Comparison of ENCODE assay signal across 8 cellular contexts in the genomic region with DNA sequence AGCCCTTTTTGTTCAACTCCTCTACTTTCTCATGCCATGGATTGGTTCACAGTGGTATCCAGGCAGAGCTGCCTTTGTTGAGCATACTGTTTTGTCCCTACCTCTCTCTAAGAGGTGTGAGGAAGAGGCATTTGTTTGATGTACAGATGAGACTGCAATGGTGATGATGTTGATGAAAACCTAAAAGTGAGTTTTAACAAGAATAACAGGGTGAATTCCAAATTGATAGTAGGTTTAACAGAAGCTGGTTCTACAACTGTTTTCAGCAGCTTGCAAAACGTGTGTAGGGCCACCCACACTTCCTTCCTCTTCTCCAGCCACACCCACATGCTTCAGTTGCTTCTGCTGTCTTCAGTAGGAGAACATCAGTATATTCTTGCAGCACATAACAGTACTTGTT. TPM values are rescaled to one million over a fixed set of nuclear protein-coding genes. Genes with fewer than 3 reads are reported as not detected.
DNase-seq lines count a peak whose midpoint lies in the region; ATAC-seq and TF ChIP-seq lines count a peak whose summit lies in the region.

No MANE protein-coding gene starts in this region.

- peak; percentile 28 for DNase-seq in PC-3
- no peak for DNase-seq in activated naive CD4-positive, alpha-beta T cell treated with anti-CD3 and anti-CD28 coated beads, Interleukin-2, amount 50 U/mL, for 72 hours (ENCODE audit: low spot score in 2 of 2)
- peak; percentile 21 for DNase-seq in stimulated activated CD4-positive, alpha-beta T cell treated with anti-CD3 and anti-CD28 coated beads, Interleukin-12 subunit alpha, Interleukin-12 subunit beta, amount 100 ng/mL, for 4 hours
- DNase-seq in MG63 = no peak
- DNase-seq in H9 = no peak
- no peak for DNase-seq in foreskin melanocyte

- H3K14ac ChIP-seq in H9 (ENCODE audit: insufficient read depth, low read length) = no peak overlapping the region

- no peak overlapping the region for H2BK5ac ChIP-seq in H9 (ENCODE audit: insufficient read length, low read length)

- no peaks in the 10 kb centered on the region for H3K9me3 ChIP-seq in PC-3 (ENCODE audit: low read length)
- no peaks in the 10 kb centered on the region for H3K9me3 ChIP-seq in MG63
- H3K9me3 ChIP-seq in H9 (ENCODE audit: control insufficient read depth, low read depth, low read length) = no peaks in the 10 kb centered on the region

- H2BK15ac ChIP-seq in H9 (ENCODE audit: low read depth, low read length) = no peak overlapping the region

- H3K23me2 ChIP-seq in H9 (ENCODE audit: insufficient read length, low read depth, low read length, poor library complexity, severe bottlenecking) = no peaks in the 10 kb centered on the region

- H2AFZ ChIP-seq in PC-3 (ENCODE audit: low read length) (no peak overlapping the region), H9 (ENCODE audit: low read length) (no peak overlapping the region)

- H3K9ac ChIP-seq in PC-3 (ENCODE audit: low read length) (no peak overlapping the region), H9 (ENCODE audit: extremely low read depth, insufficient read length, low read length) (no peak overlapping the region)

- H3K23ac ChIP-seq in H9 (ENCODE audit: insufficient read length, low read depth, low read length) = no peak overlapping the region

- H3K36me3 ChIP-seq in PC-3 (ENCODE audit: low read depth, low read length) = peaks cover 32% of the 10 kb centered on the region; the same call in 1 of the 2 replicates
- no peaks in the 10 kb centered on the region for H3K36me3 ChIP-seq in MG63

- H3K4me3 ChIP-seq in PC-3 (ENCODE audit: low read length) (no peak overlapping the region), MG63 (no peak overlapping the region)

- no TSS peak for BruUV-seq in PC-3 (replicated peaks; lab: Mats Ljungman, UMichigan)

- TF ChIP-seq POLR2A in GM18505 (IDR thresholded peaks at IDR 0.05; ENCODE audit: borderline replicate concordance, extremely low read depth, insufficient read depth, insufficient read length) = no peak

- no peak overlapping the region for H4K91ac ChIP-seq in H9 (ENCODE audit: insufficient read length, low read depth, low read length)

- H4K5ac ChIP-seq in H9 (ENCODE audit: insufficient read length, low read depth, low read length) = no peak overlapping the region

- TF ChIP-seq CTCF in PC-3 (conservative IDR thresholded peaks at IDR 0.05; ENCODE audit: low read depth, low read length) = no peak
- TF ChIP-seq CTCF in H9 (conservative IDR thresholded peaks at IDR 0.05) = no peak

- no peak overlapping the region for H2BK20ac ChIP-seq in H9 (ENCODE audit: low read depth, low read length, poor library complexity, severe bottlenecking)

- no peak overlapping the region for H3T11ph ChIP-seq in H9 (ENCODE audit: low read length)

- H2BK120ac ChIP-seq in H9 (ENCODE audit: low read depth, low read length, poor library complexity, severe bottlenecking) = no peak overlapping the region

- H3K9me2 ChIP-seq in PC-3 (replicated peaks; ENCODE audit: low read length) = no peaks in the 10 kb centered on the region

- POLR2A ChIA-PET in PC-3 (lab: Charles Lee; ENCODE audit: unreplicated experiment) = no interaction called here

- no peaks in the 10 kb centered on the region for H3K27me3 Mint-ChIP-seq in H9 (ENCODE audit: low read depth)

- no peak overlapping the region for H4K8ac ChIP-seq in H9 (replicated peaks; ENCODE audit: insufficient read length, low read depth, low read length)

- ATAC-seq in GM18505 (IDR thresholded peaks at IDR 0.05; ENCODE audit: unreplicated experiment) = peak; percentile 79
- peak; percentile 87 for ATAC-seq in HG02759 (IDR thresholded peaks at IDR 0.05; ENCODE audit: unreplicated experiment)
- ATAC-seq in PC-3 = no peak; the same call in 1 of the 2 replicates
- ATAC-seq in activated naive CD4-positive, alpha-beta T cell treated with anti-CD3 and anti-CD28 coated beads, Interleukin-2, amount 50 U/mL, for 72 hours = peak; percentile 84 to 88

- 0 out of 2 replicates have a peak overlapping the region, but pooled peaks have one; percentile 19 for H3K4me2 ChIP-seq in PC-3 (ENCODE audit: low read length)
- H3K4me2 ChIP-seq in H9 (ENCODE audit: insufficient read depth, insufficient read length, low read length) = no peak overlapping the region

- no CpG with 5 or more reads among the region's 1 CpG for WGBS in H9 (ENCODE audit: extremely low coverage, insufficient read length, low lambda C conversion rate)

- peaks cover 5 to 7% of the 10 kb centered on the region in 2 experiments; a peak in 3 of 4 replicates for H3K4me1 Mint-ChIP-seq in H9

- no peak overlapping the region for H3K4ac ChIP-seq in H9 (ENCODE audit: low read depth, low read length)

- no peak overlapping the region for H2BK12ac ChIP-seq in H9 (ENCODE audit: insufficient read length, low read depth, low read length)

- H3K4me3 Mint-ChIP-seq in H9 = no peak overlapping the region

- no peak overlapping the region for H2AK5ac ChIP-seq in H9 (ENCODE audit: insufficient read length, low read length)

- H3K79me2 ChIP-seq in PC-3 (ENCODE audit: low read length) (peaks cover 100% of the 10 kb centered on the region), H9 (ENCODE audit: insufficient read depth, low read length) (peaks cover 4% of the 10 kb centered on the region; the same call in 1 of the 2 replicates)

- H3F3A ChIP-seq in PC-3 (ENCODE audit: low read length, unreplicated experiment) = no peaks in the 10 kb centered on the region

- no peak overlapping the region for H3K27ac ChIP-seq in PC-3 (ENCODE audit: low read length)
- no peak overlapping the region for H3K27ac ChIP-seq in H9 (ENCODE audit: insufficient read length, low read depth, low read length)

- H3K27ac Mint-ChIP-seq in activated naive CD4-positive, alpha-beta T cell treated with anti-CD3 and anti-CD28 coated beads, Interleukin-2, amount 50 U/mL, for 72 hours = peak overlapping the region in 1 of 2 donors; percentile 72
- peak overlapping the region in 1 of 3 experiments; percentile 73; a peak in 2 of 7 replicates for H3K27ac Mint-ChIP-seq in H9

- no peaks in the 10 kb centered on the region for H3K27me3 ChIP-seq in PC-3 (ENCODE audit: low read length)
- no peaks in the 10 kb centered on the region for H3K27me3 ChIP-seq in MG63
- no peaks in the 10 kb centered on the region for H3K27me3 ChIP-seq in H9 (ENCODE audit: insufficient read depth, low read length)

- H3K18ac ChIP-seq in H9 (ENCODE audit: insufficient read length, low read depth, low read length) = no peak overlapping the region

- peaks cover 80% of the 10 kb centered on the region for H4K20me1 ChIP-seq in PC-3 (ENCODE audit: low read length)
- no peaks in the 10 kb centered on the region for H4K20me1 ChIP-seq in H9 (ENCODE audit: control insufficient read depth, insufficient read depth, insufficient read length)

- no peak overlapping the region for H3K56ac ChIP-seq in H9 (ENCODE audit: insufficient read length, low read depth, low read length)

- no peaks in the 10 kb centered on the region for H3K9me3 Mint-ChIP-seq in activated naive CD4-positive, alpha-beta T cell treated with anti-CD3 and anti-CD28 coated beads, Interleukin-2, amount 50 U/mL, for 72 hours
- H3K9me3 Mint-ChIP-seq in H9 = no peaks in the 10 kb centered on the region

- peaks cover 5% of the 10 kb centered on the region for H3K79me1 ChIP-seq in H9 (ENCODE audit: insufficient read depth, low read depth, low read length, poor library complexity, severe bottlenecking)

- H3K36me3 Mint-ChIP-seq in activated naive CD4-positive, alpha-beta T cell treated with anti-CD3 and anti-CD28 coated beads, Interleukin-2, amount 50 U/mL, for 72 hours = no peaks in the 10 kb centered on the region
- H3K36me3 Mint-ChIP-seq in H9 (ENCODE audit: insufficient read depth in 1 of 3, low read depth in 3 of 3) = no peaks in the 10 kb centered on the region; a peak in 1 of 7 replicates

- intact Hi-C loops in PC-3 (cut with micrococcal nuclease) = no loop called here

- peaks cover 10% of the 10 kb centered on the region for H3K4me1 ChIP-seq in PC-3 (ENCODE audit: insufficient read depth, low read length)
- H3K4me1 ChIP-seq in H9 (ENCODE audit: insufficient read depth, low read length) = no peaks in the 10 kb centered on the region

- CTCF ChIA-PET in PC-3 (lab: Charles Lee) = no interaction called here

RNA-seq across cellular contexts. Expression of a gene that starts 10.2 kb away (rescaled TPM):
- total RNA-seq in PC-3 (2014; rRNA removed) (53.3 and 53.4 TPM in 2 replicates), H9 (2021) (11.8 and 12.0 TPM in 2 replicates)
- total RNA-seq in activated naive CD4-positive, alpha-beta T cell treated with anti-CD3 and anti-CD28 coated beads, Interleukin-2, amount 50 U/mL, for 72 hours = 10 to 100 TPM; 21.2 to 28.6 TPM
- total RNA-seq in MG63 (2014; rRNA removed; shearing (Covaris generic); ENCODE audit: low replicate concordance) = 3.4 and 6.6 TPM in 2 replicates

Comparison
In these comparisons a context has a peak if more than half of its experiments do, and no peak if none do; other contexts are left out.
1. DNase-seq: peak in PC-3 (single experiment) and stimulated activated CD4-positive, alpha-beta T cell treated with anti-CD3 and anti-CD28 coated beads, Interleukin-12 subunit alpha, Interleukin-12 subunit beta, amount 100 ng/mL, for 4 hours (single experiment); none in activated naive CD4-positive, alpha-beta T cell treated with anti-CD3 and anti-CD28 coated beads, Interleukin-2, amount 50 U/mL, for 72 hours (0 of 2), MG63 (single experiment), H9 (single experiment) and foreskin melanocyte (single experiment).